28 cellular contexts compared by ENCODE assay signal in the genomic region with DNA sequence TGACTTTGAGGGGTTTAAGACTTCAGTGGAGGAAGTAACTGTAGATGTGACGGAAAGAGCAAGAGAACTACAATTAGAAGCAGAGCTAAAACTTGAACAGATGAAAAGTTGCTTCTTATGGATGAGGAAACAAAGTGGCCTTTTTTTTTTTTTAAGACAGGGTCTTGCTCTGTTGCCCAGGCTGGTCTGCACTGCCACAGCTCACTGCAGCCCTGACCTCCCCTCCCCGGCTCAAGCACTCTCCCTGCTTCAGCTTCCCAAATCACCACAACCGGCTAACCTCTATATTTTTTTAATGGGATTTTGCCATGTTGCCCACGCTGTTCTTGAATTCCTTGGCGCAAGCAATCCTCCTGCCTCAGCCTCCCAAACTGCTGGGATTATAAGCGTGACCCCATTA. TPM values are rescaled to one million over a fixed set of nuclear protein-coding genes. Genes with fewer than 3 reads are reported as not detected.
A peak's percentile ranks its signal among the peaks of the same experiment; 100 is the strongest.
DNase-seq lines count a peak whose midpoint lies in the region; ATAC-seq, FAIRE-seq and TF ChIP-seq lines count a peak whose summit lies in the region.
"Had no signal": no experiment of that assay in that cellular context is flagged by ENCODE, and none has a peak within 500 bp of the region (broad histone marks: within the 10 kb centered on the region; RNA-seq: fewer than 3 reads in every experiment).

No MANE protein-coding gene starts in this region.

- no peak overlapping the region for H3K4me3 Mint-ChIP-seq in WTC11
- peak overlapping the region in 6 of 10 donors; percentile 3 to 64 (median 17) for H3K4me3 Mint-ChIP-seq in naive thymus-derived CD8-positive, alpha-beta T cell
- H3K4me3 Mint-ChIP-seq: stimulated activated memory B cell treated with anti-CD40 and anti-IgM and Interleukin-4, amounts not matched to agents 10 μg/mL and 1 μg/mL and 100 μg/mL, for 72 hours had no signal

- peaks cover 2 to 7% of the 10 kb centered on the region in 2 experiments; a peak in 2 of 5 replicates for H3K36me3 ChIP-seq in HepG2 (replicated peaks in 1 of 2; ENCODE audit: control insufficient read depth in 1 of 2, insufficient read depth in 2 of 2, low read length in 2 of 2)
- no peaks in the 10 kb centered on the region for H3K36me3 ChIP-seq in right lobe of liver
- H3K36me3 ChIP-seq: pancreas had no signal

- TF ChIP-seq EP300 in HepG2 (IDR thresholded peaks at IDR 0.05; ENCODE audit: low read depth in 2 of 2, low read length in 2 of 2) (no peak), HepG2 (CRISPR knock-in tag; IDR thresholded peaks at IDR 0.05; ENCODE audit: borderline replicate concordance) (no peak)

- peaks cover 28% of the 10 kb centered on the region for H4K20me1 ChIP-seq in HepG2 (ENCODE audit: insufficient read depth, low read length)

- no peak for TF ChIP-seq CTCF in HepG2 (CRISPR knock-in tag; IDR thresholded peaks at IDR 0.05)
- no peak for TF ChIP-seq CTCF in right lobe of liver (IDR thresholded peaks at IDR 0.05)
- no peak for TF ChIP-seq CTCF in WTC11 (IDR thresholded peaks at IDR 0.05)

- no peaks in the 10 kb centered on the region; a peak in 1 of 5 replicates for H3K27me3 ChIP-seq in HepG2 (ENCODE audit: control insufficient read depth in 1 of 2, insufficient read depth in 2 of 2, low read length in 2 of 2)
- H3K27me3 ChIP-seq in right lobe of liver: no peaks in the 10 kb centered on the region
- H3K27me3 ChIP-seq: dorsolateral prefrontal cortex, hepatocyte, pancreas had no signal

- no peak for FAIRE-seq in HepG2 (lab: Jason Lieb, UNC)
- FAIRE-seq: pancreas had no signal

- TF ChIP-seq RAD21 in HepG2 (CRISPR knock-in tag; IDR thresholded peaks at IDR 0.05): no peak

- H3K4me1 ChIP-seq in HepG2 (ENCODE audit: insufficient read depth, low read length) (peaks cover 56% of the 10 kb centered on the region), right lobe of liver (peaks cover 0 to 45% (median 10%) of the 10 kb centered on the region in 4 donors)

- H3K36me3 Mint-ChIP-seq in WTC11: peaks cover 3% of the 10 kb centered on the region; the same call in 1 of the 2 replicates
- H3K36me3 Mint-ChIP-seq in naive thymus-derived CD8-positive, alpha-beta T cell: peaks cover 0 to 8% (median 8%) of the 10 kb centered on the region in 3 donors

- H3K79me2 ChIP-seq in HepG2 (ENCODE audit: insufficient read depth, low read length): peaks cover 80% of the 10 kb centered on the region

- H3K4me1 Mint-ChIP-seq in WTC11: peaks cover 22% of the 10 kb centered on the region
- H3K4me1 Mint-ChIP-seq in naive thymus-derived CD8-positive, alpha-beta T cell: peaks cover 40 to 85% (median 81%) of the 10 kb centered on the region in 4 donors

- no peaks in the 10 kb centered on the region for H3K9me3 ChIP-seq in HepG2 (ENCODE audit: low read length)
- no peaks in the 10 kb centered on the region for H3K9me3 ChIP-seq in right lobe of liver
- H3K9me3 ChIP-seq: pancreas had no signal

- H3K9me3 Mint-ChIP-seq in WTC11: no peaks in the 10 kb centered on the region
- H3K9me3 Mint-ChIP-seq in naive thymus-derived CD8-positive, alpha-beta T cell: peaks cover 0 to 2% (median 0%) of the 10 kb centered on the region in 9 donors
- H3K9me3 Mint-ChIP-seq: stimulated activated memory B cell treated with anti-CD40 and anti-IgM and Interleukin-4, amounts not matched to agents 10 μg/mL and 1 μg/mL and 100 μg/mL, for 72 hours had no signal

- POLR2A ChIA-PET in HepG2 (lab: Yijun Ruan, JAX): interaction anchor here (3.7 kb wide), 1 partner anchor 69 kb away, joined by 33 read pairs; no protein-coding TSS in a partner anchor
- POLR2A ChIA-PET in WTC11 (lab: Charles Lee): no interaction called here
- POLR2A ChIA-PET in naive thymus-derived CD8-positive, alpha-beta T cell (lab: Charles Lee): interaction anchor here (1.2 kb wide), 1 partner anchor 90 kb away, joined by 4 read pairs; a partner anchor contains a TSS

- H3K27ac Mint-ChIP-seq in WTC11: no peak overlapping the region
- H3K27ac Mint-ChIP-seq in naive thymus-derived CD8-positive, alpha-beta T cell: peak overlapping the region in 7 of 10 donors; percentile 9 to 73 (median 45)
- H3K27ac Mint-ChIP-seq: stimulated activated memory B cell treated with anti-CD40 and anti-IgM and Interleukin-4, amounts not matched to agents 10 μg/mL and 1 μg/mL and 100 μg/mL, for 72 hours had no signal

- no peak for ATAC-seq in HepG2
- no peak for ATAC-seq in right lobe of liver
- ATAC-seq in WTC11: no peak
- ATAC-seq in naive thymus-derived CD8-positive, alpha-beta T cell: no peak
- ATAC-seq in GM21515 (IDR thresholded peaks at IDR 0.05; ENCODE audit: unreplicated experiment): no peak
- ATAC-seq in GM21526 (IDR thresholded peaks at IDR 0.05; ENCODE audit: low FRiP score, unreplicated experiment): no peak
- ATAC-seq: activated CD4-positive, CD25-positive, alpha-beta regulatory T cell treated with anti-CD3 and anti-CD28 coated beads, Interleukin-2, amount 50 U/mL, for 24 hours; left ventricle myocardium superior; pancreas; SK-N-SH treated with all-trans-retinoic acid at 6 μM for 48 hours; stimulated activated memory B cell treated with anti-CD40 and anti-IgM and Interleukin-4, amounts not matched to agents 10 μg/mL and 1 μg/mL and 100 μg/mL, for 72 hours had no signal

- peak overlapping the region; percentile 84; the same call in 1 of the 2 replicates for H3K4me2 ChIP-seq in HepG2 (ENCODE audit: low read depth, low read length)

- TF ChIP-seq POLR2A in HepG2 (IDR thresholded peaks at IDR 0.05; ENCODE audit: insufficient read depth in 1 of 2, low read depth in 2 of 2, low read length in 2 of 2) (no peak), right lobe of liver (IDR thresholded peaks at IDR 0.05) (no peak)

- no TSS peak for BruUV-seq in HepG2 (replicated peaks; lab: Mats Ljungman, UMichigan)

- H3K9ac ChIP-seq in HepG2 (ENCODE audit: insufficient read depth, low read depth, low read length): no peak overlapping the region

- no peak overlapping the region for H2AFZ ChIP-seq in HepG2 (ENCODE audit: low read length)
- H2AFZ ChIP-seq: hepatocyte had no signal

- H3K27ac ChIP-seq in HepG2 (ENCODE audit: extremely low read length, insufficient read depth, low read length) (no peak overlapping the region), right lobe of liver (no peak overlapping the region)
- H3K27ac ChIP-seq: epithelial cell of prostate, hepatocyte, pancreas had no signal

- intact Hi-C loops in HepG2 (cut with micrococcal nuclease; ENCODE audit: unreplicated experiment): no loop called here
- intact Hi-C loops in right lobe of liver (cut with DNase I): no loop called here
- intact Hi-C loops in posterior cingulate gyrus (cut with DNase I): loop anchor here (10.0 kb wide), 1 partner anchor 90 kb away; a partner anchor contains a TSS

- DNase-seq in HepG2 (ENCODE audit: low spot score) (no peak), right lobe of liver (no peak), WTC11 (ENCODE audit: low spot score) (no peak), posterior cingulate gyrus (no peak)
- DNase-seq in naive thymus-derived CD8-positive, alpha-beta T cell: no peak
- DNase-seq: activated CD8-positive, alpha-beta memory T cell treated with anti-CD3 and anti-CD28 coated beads for 24 hours; activated effector memory CD4-positive, alpha-beta T cell treated with Interleukin-2 at 50 U/mL for 16 hours; amygdala; caudate nucleus; COR-L47; dorsolateral prefrontal cortex; H7; left ventricle myocardium superior; NCI-H1092 treated with DMSO at 0.1 percent for 48 hours; NCI-H2081 treated with DMSO at 0.1 percent for 48 hours; NCI-H510A; NK-92 treated with Interleukin-12 subunit alpha and Interleukin-12 subunit beta, amount 100 ng/mL, for 24 hours; pancreas; RPMI8226; T-helper 9 cell had no signal

- WGBS in HepG2 (ENCODE audit: low lambda C conversion rate): 98% methylated on average over 6 of the region's 6 CpGs
- 88% methylated on average over 6 of the region's 6 CpGs for WGBS in right lobe of liver (ENCODE audit: insufficient coverage, low coverage, low lambda C conversion rate, missing lambda C conversion rate)

- CTCF ChIA-PET in HepG2 (lab: Yijun Ruan, JAX; ENCODE audit: low intra/inter-chr PET ratio, low total read pairs) (no interaction called here), WTC11 (lab: Charles Lee) (interaction anchor here (2.0 kb wide), 1 partner anchor 31 kb away, joined by 5 read pairs; no protein-coding TSS in a partner anchor)

- H3K4me3 ChIP-seq in HepG2 (replicated peaks in 1 of 3; ENCODE audit: insufficient read depth in 1 of 3, low read depth in 2 of 3, low read length in 3 of 3) (no peak overlapping the region), right lobe of liver (no peak overlapping the region)
- H3K4me3 ChIP-seq: hepatocyte, pancreas had no signal

- no peaks in the 10 kb centered on the region; the same call in 1 of the 2 replicates for H3K27me3 Mint-ChIP-seq in WTC11 (ENCODE audit: low read depth)
- H3K27me3 Mint-ChIP-seq in naive thymus-derived CD8-positive, alpha-beta T cell: no peaks in the 10 kb centered on the region
- H3K27me3 Mint-ChIP-seq: stimulated activated memory B cell treated with anti-CD40 and anti-IgM and Interleukin-4, amounts not matched to agents 10 μg/mL and 1 μg/mL and 100 μg/mL, for 72 hours had no signal

- in situ Hi-C loops in HepG2 (cut with HindIII; ENCODE audit: extremely low pct_ligation_motif_present, low pct_unique_long_range_greater_than_20kb): no loop called here

RNA-seq across cellular contexts. Expression of a gene that starts 3.2 kb away (rescaled TPM):
- total RNA-seq in HepG2 (2016; rRNA removed; fragmentation: Illumina TruSeq; extraction: Trizol) (37.2 and 56.1 TPM in 2 replicates), right lobe of liver (10 to 100 TPM; 28.6 to 45.1 (median 39.8) TPM), WTC11 (2021) (26.9 to 31.7 TPM (median 31.3 TPM) in 3 replicates)
- total RNA-seq in HepG2 (2016; cell fraction: cytosol; rRNA removed; fragmentation: Illumina TruSeq; extraction: Trizol; ENCODE audit: low read depth): 12.9 and 13.4 TPM in 2 replicates
- total RNA-seq in HepG2 (2016; cell fraction: insoluble cytoplasmic fraction; rRNA removed; fragmentation: Illumina TruSeq; extraction: Trizol): 35.8 and 54.1 TPM in 2 replicates
- 28.2 and 32.6 TPM in 2 replicates for total RNA-seq in HepG2 (2016; cell fraction: membrane; rRNA removed; fragmentation: Illumina TruSeq; extraction: Trizol)
- 37.4 and 42.1 TPM in 2 replicates for total RNA-seq in HepG2 (2016; cell fraction: nucleus; rRNA removed; fragmentation: Illumina TruSeq; extraction: Trizol)
- polyA plus RNA-seq in HepG2 (2011; rRNA removed): 11.2 and 12.2 TPM in 2 replicates
- polyA plus RNA-seq in HepG2 (2011; cell fraction: cytosol; rRNA removed): 5.1 and 7.6 TPM in 2 replicates
- 18.1 and 21.8 TPM in 2 replicates for polyA plus RNA-seq in HepG2 (2011; cell fraction: nucleus; rRNA removed)
- 11.5 and 11.7 TPM in 2 replicates for polyA plus RNA-seq in HepG2 (2012)
- 0.44 and 0.68 TPM in 2 replicates for polyA plus RNA-seq in HepG2 (2016; cell fraction: cytosol; fragmentation: Illumina TruSeq; extraction: Trizol; ENCODE audit: low read depth)
- polyA plus RNA-seq in HepG2 (2016; cell fraction: insoluble cytoplasmic fraction; fragmentation: Illumina TruSeq; extraction: Trizol; ENCODE audit: low read depth): 14.1 and 15.7 TPM in 2 replicates
- 3.3 and 3.5 TPM in 2 replicates for polyA plus RNA-seq in HepG2 (2016; cell fraction: membrane; fragmentation: Illumina TruSeq; extraction: Trizol; ENCODE audit: low read depth)
- polyA plus RNA-seq in HepG2 (2016; cell fraction: nucleus; fragmentation: Illumina TruSeq; extraction: Trizol; ENCODE audit: insufficient read depth, low read depth): 28.7 and 30.7 TPM in 2 replicates
- polyA minus RNA-seq in HepG2 (2011; rRNA and poly(A)+ RNA removed; ENCODE audit: low replicate concordance): 20.5 and 26.7 TPM in 2 replicates
- polyA minus RNA-seq in HepG2 (2011; cell fraction: cytosol; rRNA and poly(A)+ RNA removed): 43.5 and 45.0 TPM in 2 replicates
- polyA minus RNA-seq in HepG2 (2011; cell fraction: nucleus; rRNA and poly(A)+ RNA removed): 46.0 and 46.6 TPM in 2 replicates
- 10 to 100 TPM; 75.0 to 80.6 TPM for total RNA-seq in naive thymus-derived CD8-positive, alpha-beta T cell
- polyA plus RNA-seq in naive thymus-derived CD8-positive, alpha-beta T cell: 10 to 100 TPM; 36.0 to 51.9 (median 40.8) TPM

RNA-seq across cellular contexts. Expression of a gene that starts 33.7 kb away (rescaled TPM):
- total RNA-seq in HepG2 (2016; rRNA removed; fragmentation: Illumina TruSeq; extraction: Trizol): 52.1 and 134 TPM in 2 replicates
- 19.2 and 23.2 TPM in 2 replicates for total RNA-seq in HepG2 (2016; cell fraction: cytosol; rRNA removed; fragmentation: Illumina TruSeq; extraction: Trizol; ENCODE audit: low read depth)
- total RNA-seq in HepG2 (2016; cell fraction: insoluble cytoplasmic fraction; rRNA removed; fragmentation: Illumina TruSeq; extraction: Trizol): 49.9 and 134 TPM in 2 replicates
- total RNA-seq in HepG2 (2016; cell fraction: membrane; rRNA removed; fragmentation: Illumina TruSeq; extraction: Trizol): 37.4 and 38.6 TPM in 2 replicates
- total RNA-seq in HepG2 (2016; cell fraction: nucleus; rRNA removed; fragmentation: Illumina TruSeq; extraction: Trizol): 166 and 178 TPM in 2 replicates
- 185 and 266 TPM in 2 replicates for polyA plus RNA-seq in HepG2 (2011; rRNA removed)
- 113 and 166 TPM in 2 replicates for polyA plus RNA-seq in HepG2 (2011; cell fraction: cytosol; rRNA removed)
- 1,267 and 1,304 TPM in 2 replicates for polyA plus RNA-seq in HepG2 (2011; cell fraction: nucleus; rRNA removed)
- 232 and 321 TPM in 2 replicates for polyA plus RNA-seq in HepG2 (2012)
- polyA plus RNA-seq in HepG2 (2016; cell fraction: cytosol; fragmentation: Illumina TruSeq; extraction: Trizol; ENCODE audit: low read depth): 17.2 and 19.9 TPM in 2 replicates
- polyA plus RNA-seq in HepG2 (2016; cell fraction: insoluble cytoplasmic fraction; fragmentation: Illumina TruSeq; extraction: Trizol; ENCODE audit: low read depth): 48.9 and 49.8 TPM in 2 replicates
- polyA plus RNA-seq in HepG2 (2016; cell fraction: membrane; fragmentation: Illumina TruSeq; extraction: Trizol; ENCODE audit: low read depth): 22.9 and 24.9 TPM in 2 replicates
- 354 and 380 TPM in 2 replicates for polyA plus RNA-seq in HepG2 (2016; cell fraction: nucleus; fragmentation: Illumina TruSeq; extraction: Trizol; ENCODE audit: insufficient read depth, low read depth)
- polyA minus RNA-seq in HepG2 (2011; rRNA and poly(A)+ RNA removed; ENCODE audit: low replicate concordance): 241 TPM in 1 of 2 replicates, not detected in the other
- polyA minus RNA-seq in HepG2 (2011; cell fraction: cytosol; rRNA and poly(A)+ RNA removed): 64.7 and 65.5 TPM in 2 replicates
- 172 and 188 TPM in 2 replicates for polyA minus RNA-seq in HepG2 (2011; cell fraction: nucleus; rRNA and poly(A)+ RNA removed)
- total RNA-seq in right lobe of liver: 100 to 1,000 TPM; 224 to 447 (median 319) TPM
- 0.30 to 0.59 TPM (median 0.39 TPM) in 3 replicates for total RNA-seq in WTC11 (2021)
- not detected for total RNA-seq in naive thymus-derived CD8-positive, alpha-beta T cell
- not detected for polyA plus RNA-seq in naive thymus-derived CD8-positive, alpha-beta T cell
- total RNA-seq: HT1080, left ventricle myocardium superior had no signal

Comparison
In these comparisons a context has a peak if more than half of its experiments do, and no peak if none do; other contexts are left out.
1. RNA of a gene that starts 33.7 kb away (total RNA-seq): 224 to 447 TPM in right lobe of liver and 19.2 to 178 TPM in HepG2; 0.30 to 0.59 TPM in WTC11 and not detected in naive thymus-derived CD8-positive, alpha-beta T cell; every median in the first group is over 10 times any median in the second.